Comparison of ENCODE assay signal across 37 cellular contexts in the genomic region with DNA sequence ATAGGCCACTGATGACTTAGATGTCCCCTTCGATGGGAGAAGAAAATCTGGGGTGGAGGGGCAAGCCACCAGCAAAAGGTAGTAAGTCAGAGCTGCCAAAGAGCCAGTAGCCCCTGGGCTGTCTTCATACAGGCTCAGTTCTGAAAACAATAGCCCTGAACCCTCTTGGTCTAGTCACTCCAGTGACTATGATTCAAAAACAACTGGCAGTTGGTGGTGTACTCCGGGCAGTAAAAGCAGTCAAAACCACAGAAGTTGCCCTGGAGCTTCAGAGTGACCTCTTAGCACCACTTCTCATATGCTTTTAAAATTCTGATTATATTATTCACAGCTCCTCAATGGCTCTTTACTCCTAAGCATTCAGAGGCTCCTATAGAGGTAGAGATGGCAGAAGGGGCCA.
DNase-seq lines count a peak whose midpoint lies in the region; ATAC-seq and TF ChIP-seq lines count a peak whose summit lies in the region.
"Had no signal": no experiment of that assay in that cellular context is flagged by ENCODE, and none has a peak within 500 bp of the region (broad histone marks: within the 10 kb centered on the region; RNA-seq: fewer than 3 reads in every experiment).

No MANE protein-coding gene starts in this region.

- H3K4me3 Mint-ChIP-seq in HFFc6 = no peak overlapping the region
- H3K4me3 Mint-ChIP-seq: activated CD4-positive, alpha-beta memory T cell treated with anti-CD3 and anti-CD28 coated beads for 36 hours; activated naive CD8-positive, alpha-beta T cell treated with anti-CD3 and anti-CD28 coated beads, Interleukin-2, amount 50 U/mL, for 24 hours; activated T-cell treated with anti-CD3 and anti-CD28 coated beads, Interleukin-2, amount 50 U/mL, for 72 hours; CD8-positive, alpha-beta T cell; memory B cell; neural crest cell; T-helper 2 cell treated with Interferon-gamma antibody and Interleukin-4, amounts not matched to agents 5 μg/mL and 100 μg/mL, for 36 hours had no signal

- H3K4me1 ChIP-seq in SJCRH30 (peaks cover 32% of the 10 kb centered on the region), left ventricle myocardium inferior (no peaks in the 10 kb centered on the region)
- H3K4me1 ChIP-seq: body of pancreas, parathyroid adenoma, right atrium auricular region, uterus had no signal

- H3K4me3 ChIP-seq in SJCRH30 (no peak overlapping the region), kidney epithelial cell (ENCODE audit: low read depth, low read length) (no peak overlapping the region), left ventricle myocardium inferior (no peak overlapping the region)
- H3K4me3 ChIP-seq: body of pancreas, heart right ventricle, PC-9, right atrium auricular region, smooth muscle cell, suprapubic skin, uterus had no signal

- peak; percentile 75 for DNase-seq in A172 (ENCODE audit: low spot score)
- peak; percentile 22 for DNase-seq in HFFc6
- peak in 1 of 2 experiments; percentile 73 for DNase-seq in SJCRH30
- DNase-seq in kidney epithelial cell (ENCODE audit: low read depth) = peak; percentile 5
- DNase-seq in medulla oblongata (ENCODE audit: extremely low spot score) = no peak
- DNase-seq in left ventricle myocardium inferior = no peak
- DNase-seq in G401 (ENCODE audit: low spot score) = no peak
- DNase-seq: 8988T; activated CD4-positive, alpha-beta memory T cell treated with anti-CD3 and anti-CD28 coated beads for 36 hours; activated CD4-positive, alpha-beta T cell treated with anti-CD3 and anti-CD28 coated beads for 1 hour; activated naive CD4-positive, alpha-beta T cell; activated naive CD8-positive, alpha-beta T cell treated with anti-CD3 and anti-CD28 coated beads, Interleukin-2, amount 50 U/mL, for 24 hours; activated T-cell treated with anti-CD3 and anti-CD28 coated beads, Interleukin-2, amount 50 U/mL, for 72 hours; AML-193; body of pancreas; CD8-positive, alpha-beta T cell; foreskin keratinocyte; HCEC 1CT; heart right ventricle; kidney glomerular epithelial cell; NCI-H1105 treated with DMSO at 0.1 percent for 48 hours; NCI-H2029 treated with DMSO at 0.1 percent for 48 hours; NCI-H526 treated with DMSO at 0.1 percent for 48 hours; NK-92 treated with Interleukin-12 subunit alpha and Interleukin-12 subunit beta, amount 100 ng/mL, for 24 hours; PC-9; SHP77; stimulated activated naive CD4-positive, alpha-beta T cell; uterus had no signal

- H3K36me3 Mint-ChIP-seq in HFFc6 (ENCODE audit: low read depth) = no peaks in the 10 kb centered on the region
- H3K36me3 Mint-ChIP-seq: activated CD4-positive, alpha-beta memory T cell treated with anti-CD3 and anti-CD28 coated beads for 36 hours; CD8-positive, alpha-beta T cell; memory B cell had no signal

- in situ Hi-C loops in G401 (cut with HindIII; ENCODE audit: low sequenced_read_pairs) = no loop called here

- peaks cover 50% of the 10 kb centered on the region for H3K4me1 Mint-ChIP-seq in HFFc6 (ENCODE audit: low read depth)
- H3K4me1 Mint-ChIP-seq: memory B cell had no signal

- no peaks in the 10 kb centered on the region; the same call in 1 of the 2 replicates for H3K27me3 Mint-ChIP-seq in HFFc6 (ENCODE audit: insufficient read depth)
- H3K27me3 Mint-ChIP-seq: activated CD4-positive, alpha-beta memory T cell treated with anti-CD3 and anti-CD28 coated beads for 36 hours; activated naive CD8-positive, alpha-beta T cell treated with anti-CD3 and anti-CD28 coated beads, Interleukin-2, amount 50 U/mL, for 24 hours; memory B cell had no signal

- no peaks in the 10 kb centered on the region for H3K27me3 ChIP-seq in SJCRH30
- no peaks in the 10 kb centered on the region for H3K27me3 ChIP-seq in kidney epithelial cell (ENCODE audit: control insufficient read depth, insufficient read depth, low read length)
- no peaks in the 10 kb centered on the region for H3K27me3 ChIP-seq in left ventricle myocardium inferior (ENCODE audit: low read depth)
- H3K27me3 ChIP-seq: body of pancreas, foreskin keratinocyte, heart right ventricle, right atrium auricular region, suprapubic skin, uterus had no signal

- H3K9me3 ChIP-seq in SJCRH30 (replicated peaks) (no peaks in the 10 kb centered on the region), left ventricle myocardium inferior (replicated peaks) (no peaks in the 10 kb centered on the region)
- H3K9me3 ChIP-seq: body of pancreas, heart right ventricle, right atrium auricular region, suprapubic skin, uterus had no signal

- H3K9me3 Mint-ChIP-seq in HFFc6 = no peaks in the 10 kb centered on the region
- H3K9me3 Mint-ChIP-seq: activated CD4-positive, alpha-beta memory T cell treated with anti-CD3 and anti-CD28 coated beads for 36 hours; activated naive CD8-positive, alpha-beta T cell treated with anti-CD3 and anti-CD28 coated beads, Interleukin-2, amount 50 U/mL, for 24 hours; activated T-cell treated with anti-CD3 and anti-CD28 coated beads, Interleukin-2, amount 50 U/mL, for 72 hours; CD8-positive, alpha-beta T cell; memory B cell; neural crest cell; T-helper 2 cell treated with Interferon-gamma antibody and Interleukin-4, amounts not matched to agents 5 μg/mL and 100 μg/mL, for 36 hours had no signal

- no peak for ATAC-seq in HG03378 (IDR thresholded peaks at IDR 0.05; ENCODE audit: unreplicated experiment)
- ATAC-seq: activated naive CD8-positive, alpha-beta T cell treated with anti-CD3 and anti-CD28 coated beads, Interleukin-2, amount 50 U/mL, for 24 hours; activated T-cell treated with anti-CD3 and anti-CD28 coated beads, Interleukin-2, amount 50 U/mL, for 72 hours; body of pancreas; CD8-positive, alpha-beta T cell; esophagus mucosa; foreskin keratinocyte; heart right ventricle had no signal

- H3K27ac Mint-ChIP-seq in HFFc6 = peak overlapping the region; percentile 26; the same call in 1 of the 2 replicates
- H3K27ac Mint-ChIP-seq: activated CD4-positive, alpha-beta memory T cell treated with anti-CD3 and anti-CD28 coated beads for 36 hours; activated naive CD8-positive, alpha-beta T cell treated with anti-CD3 and anti-CD28 coated beads, Interleukin-2, amount 50 U/mL, for 24 hours; activated T-cell treated with anti-CD3 and anti-CD28 coated beads, Interleukin-2, amount 50 U/mL, for 72 hours; CD8-positive, alpha-beta T cell; memory B cell; T-helper 2 cell treated with Interferon-gamma antibody and Interleukin-4, amounts not matched to agents 5 μg/mL and 100 μg/mL, for 36 hours had no signal

- H3K27ac ChIP-seq in SJCRH30 (peak overlapping the region; percentile 93), left ventricle myocardium inferior (replicated peaks) (no peak overlapping the region)
- H3K27ac ChIP-seq: body of pancreas, foreskin keratinocyte, heart right ventricle, parathyroid adenoma, PC-9, right atrium auricular region, suprapubic skin, uterus had no signal

- H3K36me3 ChIP-seq in SJCRH30 (no peaks in the 10 kb centered on the region), kidney epithelial cell (ENCODE audit: control insufficient read depth, insufficient read depth, low read length) (no peaks in the 10 kb centered on the region), left ventricle myocardium inferior (no peaks in the 10 kb centered on the region)
- H3K36me3 ChIP-seq: heart right ventricle, right atrium auricular region, suprapubic skin, uterus had no signal

- intact Hi-C loops in left ventricle myocardium inferior (cut with micrococcal nuclease) = no loop called here

- TF ChIP-seq CTCF in HFFc6 (IDR thresholded peaks at IDR 0.05) (no peak), kidney epithelial cell (IDR thresholded peaks at IDR 0.05; ENCODE audit: insufficient read depth, low read length, poor library complexity, severe bottlenecking) (no peak), left ventricle myocardium inferior (IDR thresholded peaks at IDR 0.05; ENCODE audit: borderline replicate concordance) (no peak)

Comparison
In these comparisons a context has a peak if more than half of its experiments do, and no peak if none do; other contexts are left out.
1. DNase-seq: peak in A172 (single experiment), HFFc6 (single experiment) and kidney epithelial cell (single experiment); none in medulla oblongata (single experiment), left ventricle myocardium inferior (single experiment) and G401 (single experiment).